2 cellular contexts compared by ENCODE assay signal in genomic region chr22:33354928-33355327, GRCh38.
TF ChIP-seq lines count a peak whose summit lies in the region.

No MANE protein-coding gene starts in this region.

TF ChIP-seq in liver, 16 proteins besides CTCF, POLR2A, EP300 and RAD21 (continued from another document):
- TF ChIP-seq MAX (IDR thresholded peaks at IDR 0.05) (no peak), ATF3 (IDR thresholded peaks at IDR 0.05) (no peak), FOXA2 (IDR thresholded peaks at IDR 0.05) (no peak), GABPA (IDR thresholded peaks at IDR 0.05 in 1 of 2, conservative IDR thresholded peaks at IDR 0.05 in 1 of 2) (no peak)

TF ChIP-seq in HepG2, 621 proteins besides CTCF, POLR2A, EP300 and RAD21:
- TF ChIP-seq KIAA2018 (CRISPR knock-in tag; IDR thresholded peaks at IDR 0.05; ENCODE audit: borderline replicate concordance), result no peak
- no peak for TF ChIP-seq FOSL2 (CRISPR knock-in tag; IDR thresholded peaks at IDR 0.05)
TF ChIP-seq in HepG2: peak in this region for 0.
